12 cellular contexts compared by ENCODE assay signal in genomic region chr16:1981398-1981836, GRCh38. TPM values are rescaled to one million over a fixed set of nuclear protein-coding genes. Genes with fewer than 3 reads are reported as not detected.
DNase-seq lines count a peak whose midpoint lies in the region; ATAC-seq, FAIRE-seq and TF ChIP-seq lines count a peak whose summit lies in the region.
"Had no signal": no experiment of that assay in that cellular context is flagged by ENCODE, and none has a peak within 500 bp of the region (broad histone marks: within the 10 kb centered on the region; RNA-seq: fewer than 3 reads in every experiment).

Gene NOXO1 (minus strand): TSS chr16:1981469. CDS start chr16:1981179, 290 bp downstream.

- H3K79me2 ChIP-seq in GM12878 (ENCODE audit: control insufficient read depth, insufficient read depth, low read length): no peaks in the 10 kb centered on the region; the same call in none of the 2 replicates

- in situ Hi-C loops in IMR-90 (cut with MboI; ENCODE audit: low sequenced_read_pairs): no loop called here
- in situ Hi-C loops in GM12878 (cut with MboI): no loop called here

- TF ChIP-seq POLR2A in IMR-90 (IDR thresholded peaks at IDR 0.05; ENCODE audit: low read depth, low read length) (no peak), GM12878 (IDR thresholded peaks at IDR 0.05; ENCODE audit: low read depth, low read length) (no peak; the same call in 1 of the 2 replicates)

- peaks cover 9% of the 10 kb centered on the region for H3K9me1 ChIP-seq in IMR-90 (ENCODE audit: insufficient read depth, low read length)

- peak within 1 kb of the TSS in 3 of 6 donors; percentile 24 to 72 (median 70) for H3K27ac Mint-ChIP-seq in naive B cell

- H3K27me3 Mint-ChIP-seq in naive B cell: peaks cover 12 to 44% (median 23%) of the 10 kb centered on the region in 3 donors

- SMC1A ChIA-PET in GM12878 (lab: Charles Lee; ENCODE audit: uncharacterized antibody, unreplicated experiment): interaction anchor here (1.2 to 1.7 kb wide), 3 partner anchors 16 to 27 kb away, joined by 3 to 7 read pairs (median 5); partner anchors contain the start of gene RPS2

- TF ChIP-seq RAD21 in IMR-90 (IDR thresholded peaks at IDR 0.05; ENCODE audit: low read length): no peak
- no peak for TF ChIP-seq RAD21 in GM12878 (IDR thresholded peaks at IDR 0.05; ENCODE audit: insufficient read depth, low read depth, low read length)

- H3K9ac ChIP-seq in ES-I3 (ENCODE audit: low read depth, low read length) (peak within 1 kb of the TSS; percentile 58; the same call in 1 of the 2 replicates), IMR-90 (ENCODE audit: low read depth, low read length) (no peak within 1 kb of the TSS), GM12878 (ENCODE audit: control insufficient read depth, insufficient read depth, low read length) (no peak within 1 kb of the TSS)

- no peak for TF ChIP-seq EP300 in GM12878 (IDR thresholded peaks at IDR 0.05; ENCODE audit: borderline replicate concordance in 1 of 2, control insufficient read depth in 1 of 2, low read depth in 2 of 2, low read length in 2 of 2)

- TF ChIP-seq CTCF in IMR-90 (conservative IDR thresholded peaks at IDR 0.05; ENCODE audit: low read depth, low read length): no peak
- no peak for TF ChIP-seq CTCF in GM12878 (IDR thresholded peaks at IDR 0.05 in 2 of 3, conservative IDR thresholded peaks at IDR 0.05 in 1 of 3; ENCODE audit: control insufficient read depth in 2 of 3, extremely low read depth in 1 of 3, insufficient read depth in 1 of 3, low read depth in 3 of 3, low read length in 3 of 3)

- FAIRE-seq in GM12878 (lab: Jason Lieb, UNC) (no peak), HTR-8/SVneo (lab: Jason Lieb, UNC) (no peak)

- no peak within 1 kb of the TSS for H3K4ac ChIP-seq in IMR-90 (ENCODE audit: low read depth, low read length)

- intact Hi-C loops in IMR-90 (cut with micrococcal nuclease): no loop called here
- intact Hi-C loops in GM12878 (cut with micrococcal nuclease; ENCODE audit: unreplicated experiment): no loop called here
- intact Hi-C loops in posterior cingulate gyrus (cut with DNase I): no loop called here

- H3K36me3 ChIP-seq in ES-I3 (ENCODE audit: insufficient read depth, low read length): peaks cover 3% of the 10 kb centered on the region; the same call in 1 of the 2 replicates
- H3K36me3 ChIP-seq in IMR-90 (ENCODE audit: control insufficient read depth, insufficient read depth, low read length): peaks cover 34% of the 10 kb centered on the region
- H3K36me3 ChIP-seq in GM12878 (ENCODE audit: control insufficient read depth in 2 of 2, insufficient read depth in 2 of 2, low read length in 1 of 2): peaks cover 5 to 21% of the 10 kb centered on the region in 2 experiments; a peak in 3 of 4 replicates

- H4K8ac ChIP-seq in IMR-90 (ENCODE audit: low read depth in 2 of 2, low read length in 2 of 2): no peak within 1 kb of the TSS

- H2AK5ac ChIP-seq in IMR-90 (ENCODE audit: low read depth, low read length): no peak within 1 kb of the TSS

- H4K91ac ChIP-seq in IMR-90 (ENCODE audit: insufficient read depth, low read depth, low read length): no peak within 1 kb of the TSS

- RAD21 ChIA-PET in GM12878 (lab: Charles Lee; ENCODE audit: unreplicated experiment): interaction anchor here (1.0 to 2.6 kb wide), 6 partner anchors 10 to 159 kb away, joined by 3 to 12 read pairs (median 6); partner anchors contain the start of genes RPS2 and TBL3

- no peak within 1 kb of the TSS for H3K56ac ChIP-seq in IMR-90 (ENCODE audit: extremely low read depth, insufficient read depth, low read length)

- H2AK9ac ChIP-seq in IMR-90 (replicated peaks; ENCODE audit: low read depth, low read length, poor library complexity): peak within 1 kb of the TSS; percentile 65

- ATAC-seq in IMR-90 (ENCODE audit: low read depth) (no peak), GM12878 (peak; percentile 66), naive B cell (ENCODE audit: low read depth in 2 of 2) (peak in 1 of 2 donors; percentile 16), HG02623 (IDR thresholded peaks at IDR 0.05; ENCODE audit: unreplicated experiment) (no peak)

- H2BK15ac ChIP-seq in IMR-90 (ENCODE audit: low read depth, low read length): no peak within 1 kb of the TSS

- H3K4me1 ChIP-seq in ES-I3 (ENCODE audit: insufficient read depth, low read length): peaks cover 15% of the 10 kb centered on the region
- peaks cover 8% of the 10 kb centered on the region for H3K4me1 ChIP-seq in IMR-90 (ENCODE audit: control insufficient read depth, insufficient read depth, low read length)
- H3K4me1 ChIP-seq in GM12878 (ENCODE audit: control insufficient read depth, insufficient read depth, low read length): peaks cover 28% of the 10 kb centered on the region

- H2AFZ ChIP-seq in IMR-90 (replicated peaks; ENCODE audit: low read length, poor library complexity): no peak within 1 kb of the TSS
- no peak within 1 kb of the TSS for H2AFZ ChIP-seq in GM12878 (ENCODE audit: control insufficient read depth, low read depth, low read length)

- no peak within 1 kb of the TSS for H2BK5ac ChIP-seq in IMR-90 (ENCODE audit: low read depth, low read length, poor library complexity, severe bottlenecking)

- H3K14ac ChIP-seq in IMR-90 (replicated peaks; ENCODE audit: low read depth, low read length): no peak within 1 kb of the TSS

- H3K4me3 Mint-ChIP-seq in naive B cell: peak within 1 kb of the TSS in 6 of 8 donors; percentile 4 to 88 (median 80)

- peaks cover 19 to 20% of the 10 kb centered on the region in 2 experiments for H3K79me1 ChIP-seq in IMR-90 (ENCODE audit: low read depth in 1 of 2, low read length in 2 of 2)

- CTCF ChIA-PET in IMR-90 (lab: Yijun Ruan, JAX): interaction anchor here (1.3 kb wide), 2 partner anchors 23 to 159 kb away, joined by 3 to 5 read pairs; no protein-coding TSS in a partner anchor
- CTCF ChIA-PET in GM12878 (lab: Yijun Ruan, JAX): interaction anchor here (0.6 to 1.8 kb wide), 7 partner anchors 10 to 173 kb away, joined by 3 to 6 read pairs (median 5); partner anchors contain the start of gene RNF151

- H4K5ac ChIP-seq in IMR-90 (ENCODE audit: low read depth, low read length): no peak within 1 kb of the TSS

- H3K4me1 Mint-ChIP-seq in naive B cell: peaks cover 7 to 20% (median 17%) of the 10 kb centered on the region in 3 donors

- H3K27ac ChIP-seq in IMR-90 (ENCODE audit: insufficient read depth, low read length) (no peak within 1 kb of the TSS), GM12878 (ENCODE audit: control insufficient read depth, insufficient read depth) (no peak within 1 kb of the TSS)
- H3K27ac ChIP-seq: neutrophil, VCaP had no signal

- H3K9me3 Mint-ChIP-seq in naive B cell: peaks cover 0 to 2% (median 0%) of the 10 kb centered on the region in 7 donors

- BruUV-seq in IMR-90 (replicated peaks; lab: Mats Ljungman, UMichigan) (no TSS peak), GM12878 (replicated peaks; lab: Mats Ljungman, UMichigan) (no TSS peak)

- H2BK20ac ChIP-seq in IMR-90 (ENCODE audit: low read depth, low read length): no peak within 1 kb of the TSS

- H3K4me3 ChIP-seq in IMR-90 (ENCODE audit: insufficient read depth, low read depth, low read length): no peak within 1 kb of the TSS
- no peak within 1 kb of the TSS for H3K4me3 ChIP-seq in GM12878

- no CpG with 5 or more reads among the region's 6 CpGs for WGBS in IMR-90 (ENCODE audit: extremely low coverage in 2 of 2, insufficient read length in 1 of 2), 2 experiments
- 0% methylated on average over 6 of the region's 6 CpGs for WGBS in GM12878 (ENCODE audit: insufficient coverage, insufficient replicate concordance, low lambda C conversion rate, missing lambda C conversion rate)

- no peak within 1 kb of the TSS for H3K4me2 ChIP-seq in IMR-90 (ENCODE audit: low read depth, low read length)
- H3K4me2 ChIP-seq in GM12878 (ENCODE audit: control insufficient read depth, insufficient read depth): no peak within 1 kb of the TSS

- H3K27me3 ChIP-seq in IMR-90 (ENCODE audit: control insufficient read depth, insufficient read depth, low read length) (peaks cover 31% of the 10 kb centered on the region; the same call in 1 of the 2 replicates), GM12878 (replicated peaks in 1 of 2; ENCODE audit: control insufficient read depth in 2 of 2, insufficient read depth in 2 of 2, low read length in 1 of 2) (0 out of 4 replicates have a peak, but pooled peaks cover 0 to 5% of the 10 kb centered on the region in 2 experiments)

- H2BK120ac ChIP-seq in IMR-90 (ENCODE audit: low read depth, low read length): no peak within 1 kb of the TSS

- H4K20me1 ChIP-seq in IMR-90 (ENCODE audit: insufficient read depth, low read length) (no peaks in the 10 kb centered on the region; the same call in none of the 2 replicates), GM12878 (ENCODE audit: control insufficient read depth, insufficient read depth) (no peaks in the 10 kb centered on the region)

- no peak for DNase-seq in IMR-90
- DNase-seq in GM12878 (ENCODE audit: low read depth, low spot score): no peak
- no peak for DNase-seq in naive B cell
- DNase-seq in NCI-H1092 treated with DMSO at 0.1 percent for 48 hours (lab: John Stamatoyannopoulos, UW): no peak
- DNase-seq in HTR-8/SVneo (ENCODE audit: insufficient read length, low spot score): no peak
- DNase-seq in posterior cingulate gyrus: no peak
- DNase-seq: stomach had no signal

- peaks cover 0 to 3% of the 10 kb centered on the region in 2 donors for H3K36me3 Mint-ChIP-seq in naive B cell

- no peak within 1 kb of the TSS for H3K23ac ChIP-seq in IMR-90 (ENCODE audit: low read depth, low read length)

- POLR2A ChIA-PET in IMR-90 (lab: Charles Lee; ENCODE audit: unreplicated experiment): no interaction called here
- POLR2A ChIA-PET in GM12878 (lab: Charles Lee): interaction anchor here (1.5 to 4.7 kb wide), 6 partner anchors 10 to 38 kb away, joined by 4 to 25 read pairs (median 12); partner anchors contain the start of genes MSRB1, NDUFB10, RPS2 and TBL3

- H3K18ac ChIP-seq in IMR-90 (ENCODE audit: low read depth, low read length): no peak within 1 kb of the TSS

- dilution Hi-C loops in IMR-90 (cut with HindIII; ENCODE audit: low sequenced_read_pairs, unreplicated experiment): no loop called here

- H3K9me3 ChIP-seq in ES-I3 (ENCODE audit: control insufficient read depth, insufficient read depth, low read length) (no peaks in the 10 kb centered on the region), IMR-90 (ENCODE audit: control insufficient read depth, insufficient read depth, low read length) (no peaks in the 10 kb centered on the region), GM12878 (replicated peaks; ENCODE audit: control insufficient read depth, insufficient read depth, low read length) (no peaks in the 10 kb centered on the region)
- H3K9me3 ChIP-seq: neutrophil, stomach had no signal

RNA-seq across cellular contexts. Expression of gene NOXO1, which starts in this region (rescaled TPM):
- total RNA-seq in IMR-90 (2012; rRNA removed) (not detected in 2 replicates), GM12878 (2014; rRNA removed) (0.33 and 0.34 TPM in 2 replicates), GM12878 (2014; rRNA removed; fragmentation: Illumina TruSeq; extraction: Trizol) (not detected in 2 replicates), GM12878 (2021) (0.26 and 0.40 TPM in 2 replicates)
- polyA plus RNA-seq in IMR-90 (2012; rRNA removed) (0.32 and 0.56 TPM in 2 replicates), GM12878 (2011; rRNA removed) (0.14 and 0.26 TPM in 2 replicates), GM12878 (2014; fragmentation: Illumina TruSeq; extraction: Trizol) (0.09 TPM in 1 of 2 replicates, not detected in the other), GM12878 (2014; fragmentation: Nextera tagmentation; extraction: Ambion mirVana) (not detected), GM12878 (2014; rRNA removed) (0.46 and 0.76 TPM in 2 replicates), GM12878 (2016; fragmentation: Nextera tagmentation; extraction: Ambion mirVana) (under 1 TPM in 1 of 2 experiments, not detected in 1; 0.14 TPM), naive B cell (ENCODE audit: low read depth in 6 of 6) (not detected)
- 0.14 TPM in 1 of 2 replicates, not detected in the other for polyA plus RNA-seq in IMR-90 (2012; cell fraction: cytosol; rRNA removed)
- polyA plus RNA-seq in IMR-90 (2012; cell fraction: nucleus; rRNA removed; ENCODE audit: low replicate concordance): 2.6 and 8.8 TPM in 2 replicates
- 1.9 and 2.8 TPM in 2 replicates for total RNA-seq in GM12878 (2013; cell fraction: nucleolus; rRNA removed)
- polyA plus RNA-seq in GM12878 (2011; ENCODE audit: low read depth): not detected
- polyA plus RNA-seq in GM12878 (2011; cell fraction: cytosol; rRNA removed): 0.91 and 1.1 TPM in 2 replicates
- polyA plus RNA-seq in GM12878 (2011; cell fraction: nucleus; rRNA removed): 5.9 and 6.2 TPM in 2 replicates
- 0.17 TPM in 1 of 2 replicates, not detected in the other for polyA plus RNA-seq in GM12878 (2012)
- 0.67 TPM in 1 of 2 replicates, not detected in the other for polyA minus RNA-seq in GM12878 (2011; rRNA and poly(A)+ RNA removed)
- not detected in 2 replicates for polyA minus RNA-seq in GM12878 (2011; cell fraction: cytosol; rRNA and poly(A)+ RNA removed)
- polyA minus RNA-seq in GM12878 (2011; cell fraction: nucleus; rRNA and poly(A)+ RNA removed): 0.77 and 1.5 TPM in 2 replicates
- total RNA-seq: Daoy had no signal
